Comparison of ENCODE assay signal across 23 cellular contexts in genomic region chr20:57919059-57919458, GRCh38.
"Had no signal": no experiment of that assay in that cellular context is flagged by ENCODE, and none has a peak within 500 bp of the region (broad histone marks: within the 10 kb centered on the region; RNA-seq: fewer than 3 reads in every experiment).

No MANE protein-coding gene starts in this region.

- ATAC-seq: activated T-cell treated with anti-CD3 and anti-CD28 coated beads, Interleukin-2, amount 50 U/mL, for 4 hours; Panc1 had no signal

- H3K9me3 ChIP-seq: MG63 had no signal

- H3K36me3 ChIP-seq: MG63 had no signal

- H3K4me3 ChIP-seq: MG63 had no signal

- FAIRE-seq: astrocyte had no signal

- H3K27me3 ChIP-seq: MG63 had no signal

- DNase-seq: activated B cell treated with CpG ODN at 0.5 μM for 24 hours; activated CD4-positive, alpha-beta memory T cell treated with anti-CD3 and anti-CD28 coated beads for 36 hours; activated CD4-positive, alpha-beta T cell treated with anti-CD3 and anti-CD28 coated beads for 1 hour; activated CD4-positive, alpha-beta T cell treated with anti-CD3 and anti-CD28 coated beads, Interleukin-2, amount 10 ng/mL, durations not matched to agents 7 days and 5 days; activated CD8-positive, alpha-beta memory T cell treated with anti-CD3 and anti-CD28 coated beads for 24 hours; activated effector memory CD4-positive, alpha-beta T cell treated with anti-CD3 and anti-CD28 coated beads, Interleukin-2, amount 50 U/mL, for 16 hours; activated naive CD4-positive, alpha-beta T cell treated with anti-CD3 and anti-CD28 coated beads for 36 hours; activated T-cell treated with anti-CD3 and anti-CD28 coated beads, Interleukin-2, amount 50 U/mL, for 4 hours; amygdala; MG63; MV-4-11; NCI-H1092 treated with DMSO at 0.1 percent for 48 hours; NCI-H1417 treated with DMSO at 0.1 percent for 48 hours; NCI-H1694; NCI-H2029; NCI-H446 treated with DMSO at 0.1 percent for 48 hours; NCI-H524 treated with DMSO at 0.1 percent for 48 hours; NCI-H774; NK-92 treated with Interleukin-12 subunit alpha and Interleukin-12 subunit beta, amount 100 ng/mL, for 24 hours; OCI-M1; SHP77 had no signal
